Comparison of ENCODE assay signal across 4 cellular contexts in genomic region chr12:59381106-59381505, GRCh38.
"Had no signal": no experiment of that assay in that cellular context is flagged by ENCODE, and none has a peak within 500 bp of the region (broad histone marks: within the 10 kb centered on the region; RNA-seq: fewer than 3 reads in every experiment).

No MANE protein-coding gene starts in this region.

- H3K27ac Mint-ChIP-seq: GM23338, H9 had no signal

- H2AFZ ChIP-seq: GM23338 had no signal

- H3K4me2 ChIP-seq: GM23338 had no signal

- H3K4me3 ChIP-seq: GM23338 had no signal

- H3K9me3 Mint-ChIP-seq: GM23338, H9 had no signal

- H3K4me3 Mint-ChIP-seq: GM23338, H9 had no signal

- ATAC-seq: GM23338 had no signal

- DNase-seq: H9, HCEC 1CT, IMR-90 had no signal
